In genomic region chr10:13633689-13634088, GRCh38 we compare ENCODE assay signal across 12 cellular contexts. TPM values are rescaled to one million over a fixed set of nuclear protein-coding genes. Genes with fewer than 3 reads are reported as not detected.
DNase-seq lines count a peak whose midpoint lies in the region; ATAC-seq lines count a peak whose summit lies in the region.
"Had no signal": no experiment of that assay in that cellular context is flagged by ENCODE, and none has a peak within 500 bp of the region (broad histone marks: within the 10 kb centered on the region; RNA-seq: fewer than 3 reads in every experiment).

No MANE protein-coding gene starts in this region.

- no peak overlapping the region for H2BK5ac ChIP-seq in trophoblast cell (ENCODE audit: low read depth, low read length, poor library complexity)

- no peaks in the 10 kb centered on the region for H3K9me3 ChIP-seq in adipocyte (ENCODE audit: control insufficient read depth, low read length)
- no peaks in the 10 kb centered on the region for H3K9me3 ChIP-seq in trophoblast cell (ENCODE audit: insufficient read depth, low read depth, low read length)

- no peak overlapping the region for H3K4ac ChIP-seq in trophoblast cell (ENCODE audit: low read depth, low read length)

- no peak overlapping the region for H2AFZ ChIP-seq in trophoblast cell (ENCODE audit: insufficient read depth, low read length, poor library complexity)

- H4K91ac ChIP-seq in trophoblast cell (ENCODE audit: low read depth, low read length): no peak overlapping the region

- no peaks in the 10 kb centered on the region for H3K79me1 ChIP-seq in trophoblast cell (ENCODE audit: low read length)

- peak; percentile 93 for ATAC-seq in Right ventricle myocardium superior (ENCODE audit: poor library complexity)
- ATAC-seq in HG02798 (IDR thresholded peaks at IDR 0.05; ENCODE audit: poor library complexity, unreplicated experiment): no peak
- no peak for ATAC-seq in HG03039 (IDR thresholded peaks at IDR 0.05; ENCODE audit: unreplicated experiment)
- ATAC-seq: activated CD8-positive, alpha-beta memory T cell treated with anti-CD3 and anti-CD28 coated beads, Interleukin-2, amount 10 ng/mL, durations not matched to agents 7 days and 5 days had no signal

- no peak overlapping the region for H3K27ac ChIP-seq in trophoblast cell (ENCODE audit: low read depth, low read length)

- no peak overlapping the region for H3K4me2 ChIP-seq in trophoblast cell (ENCODE audit: low read length)

- H3K4me3 ChIP-seq in adipocyte (ENCODE audit: low read length) (peak overlapping the region; percentile 4), trophoblast cell (ENCODE audit: low read depth, low read length) (no peak overlapping the region)

- no peak overlapping the region for H4K8ac ChIP-seq in trophoblast cell (ENCODE audit: low read depth, low read length)

- H3K18ac ChIP-seq in trophoblast cell (ENCODE audit: low read length): no peak overlapping the region

- H3K23ac ChIP-seq in trophoblast cell (ENCODE audit: low read length): no peak overlapping the region

- H3K4me1 ChIP-seq in adipocyte (ENCODE audit: control insufficient read depth, insufficient read depth, low read length): peaks cover 36% of the 10 kb centered on the region
- H3K4me1 ChIP-seq in trophoblast cell (ENCODE audit: control insufficient read depth in 1 of 2, insufficient read depth in 2 of 2, low read length in 2 of 2): no peaks in the 10 kb centered on the region

- H3K27me3 ChIP-seq in adipocyte (replicated peaks; ENCODE audit: control insufficient read depth, insufficient read depth, low read length) (no peaks in the 10 kb centered on the region), trophoblast cell (ENCODE audit: insufficient read depth, low read length) (no peaks in the 10 kb centered on the region)

- H2BK12ac ChIP-seq in trophoblast cell (ENCODE audit: low read length): no peak overlapping the region

- peak overlapping the region; percentile 12 for H3K9ac ChIP-seq in adipocyte (ENCODE audit: low read length)
- no peak overlapping the region for H3K9ac ChIP-seq in trophoblast cell (ENCODE audit: low read length)

- no peak overlapping the region for H4K12ac ChIP-seq in trophoblast cell (ENCODE audit: low read depth, low read length)

- H2AK5ac ChIP-seq in trophoblast cell (ENCODE audit: low read length): no peak overlapping the region

- H2BK120ac ChIP-seq in trophoblast cell (ENCODE audit: insufficient read depth, low read length, poor library complexity): no peak overlapping the region

- peaks cover 7% of the 10 kb centered on the region for H3K36me3 ChIP-seq in adipocyte (ENCODE audit: control insufficient read depth, insufficient read depth, low read length, severe bottlenecking)
- peaks cover 5 to 9% of the 10 kb centered on the region in 2 experiments for H3K36me3 ChIP-seq in trophoblast cell (ENCODE audit: control insufficient read depth in 1 of 2, insufficient read depth in 2 of 2, low read length in 2 of 2)

- peak; percentile 76 for DNase-seq in Ammon's horn (ENCODE audit: low spot score)
- no peak for DNase-seq in adipocyte (ENCODE audit: low read depth)
- DNase-seq in Right ventricle myocardium superior: peak; percentile 88
- peak; percentile 57 to 81 for DNase-seq in trophoblast cell
- no peak for DNase-seq in activated CD8-positive, alpha-beta memory T cell treated with anti-CD3 and anti-CD28 coated beads, Interleukin-2, amount 50 U/mL, for 48 hours
- no peak for DNase-seq in NCI-H446 (lab: John Stamatoyannopoulos, UW)
- DNase-seq: activated CD8-positive, alpha-beta memory T cell treated with anti-CD3 and anti-CD28 coated beads, Interleukin-2, amount 10 ng/mL, durations not matched to agents 7 days and 5 days; cortex of kidney; NCI-H1105; stimulated activated CD4-positive, alpha-beta T cell treated with anti-CD3 and anti-CD28 coated beads, Interleukin-12 subunit alpha, Interleukin-12 subunit beta, amount 100 ng/mL, for 4 hours had no signal

- WGBS in trophoblast cell (ENCODE audit: extremely low coverage, insufficient coverage, insufficient read length): no CpG with 5 or more reads among the region's 7 CpGs

- intact Hi-C loops in Right ventricle myocardium superior (cut with DNase I): no loop called here

- no peaks in the 10 kb centered on the region for H3K79me2 ChIP-seq in trophoblast cell (ENCODE audit: control insufficient read depth, insufficient read depth, low read length, poor library complexity)

- H3K14ac ChIP-seq in trophoblast cell (ENCODE audit: low read length): no peak overlapping the region

RNA-seq across cellular contexts. Expression of gene PRPF18, which starts 46.9 kb away (rescaled TPM):
- 14.9 TPM for total RNA-seq in Right ventricle myocardium superior
- polyA plus RNA-seq in trophoblast cell (2013): 17.3 and 19.2 TPM in 2 replicates

Comparison
In these comparisons a context has a peak if more than half of its experiments do, and no peak if none do; other contexts are left out.
1. DNase-seq: peak in Ammon's horn (single experiment), Right ventricle myocardium superior (single experiment) and trophoblast cell (2 of 2); none in adipocyte (single experiment), activated CD8-positive, alpha-beta memory T cell treated with anti-CD3 and anti-CD28 coated beads, Interleukin-2, amount 50 U/mL, for 48 hours (single experiment) and NCI-H446 (0 of 2).